1 cellular context compared by ENCODE assay signal in the genomic region with DNA sequence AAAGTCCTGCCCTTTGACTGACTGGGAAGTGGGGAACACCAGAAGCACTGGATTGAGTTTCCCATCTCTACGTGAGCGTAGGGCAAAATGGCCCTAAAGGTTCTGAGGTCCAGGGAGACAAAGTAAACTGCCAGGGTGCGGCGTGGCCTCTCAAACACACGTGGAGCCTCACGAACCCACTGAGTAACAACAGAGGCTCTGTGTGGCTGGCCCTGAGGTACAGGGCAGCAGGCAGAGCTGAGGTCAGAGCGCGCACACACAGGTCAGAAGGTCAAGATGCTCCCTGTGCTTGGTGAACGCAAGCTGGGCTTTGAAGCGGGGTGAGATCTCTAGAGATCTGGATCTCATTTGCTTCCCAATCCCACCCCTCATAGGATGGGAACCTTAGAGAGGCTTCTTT.
TF ChIP-seq lines count a peak whose summit lies in the region.

No MANE protein-coding gene starts in this region.

TF ChIP-seq in K562, 482 proteins besides CTCF, POLR2A, EP300 and RAD21 (continued from another document):
- TF ChIP-seq, protein P1, sequence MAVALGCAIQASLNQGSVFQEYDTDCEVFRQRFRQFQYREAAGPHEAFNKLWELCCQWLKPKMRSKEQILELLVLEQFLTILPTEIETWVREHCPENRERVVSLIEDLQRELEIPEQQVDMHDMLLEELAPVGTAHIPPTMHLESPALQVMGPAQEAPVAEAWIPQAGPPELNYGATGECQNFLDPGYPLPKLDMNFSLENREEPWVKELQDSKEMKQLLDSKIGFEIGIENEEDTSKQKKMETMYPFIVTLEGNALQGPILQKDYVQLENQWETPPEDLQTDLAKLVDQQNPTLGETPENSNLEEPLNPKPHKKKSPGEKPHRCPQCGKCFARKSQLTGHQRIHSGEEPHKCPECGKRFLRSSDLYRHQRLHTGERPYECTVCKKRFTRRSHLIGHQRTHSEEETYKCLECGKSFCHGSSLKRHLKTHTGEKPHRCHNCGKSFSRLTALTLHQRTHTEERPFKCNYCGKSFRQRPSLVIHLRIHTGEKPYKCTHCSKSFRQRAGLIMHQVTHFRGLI (CRISPR knock-in tag; IDR thresholded peaks at IDR 0.05) = no peak
- TF ChIP-seq CREM (IDR thresholded peaks at IDR 0.05; ENCODE audit: low read depth) = no peak
- no peak for TF ChIP-seq ZNF282 (CRISPR knock-in tag; IDR thresholded peaks at IDR 0.05)
- TF ChIP-seq FOXP1 (CRISPR knock-in tag; IDR thresholded peaks at IDR 0.05) = no peak
